9 cellular contexts compared by ENCODE assay signal in the genomic region with DNA sequence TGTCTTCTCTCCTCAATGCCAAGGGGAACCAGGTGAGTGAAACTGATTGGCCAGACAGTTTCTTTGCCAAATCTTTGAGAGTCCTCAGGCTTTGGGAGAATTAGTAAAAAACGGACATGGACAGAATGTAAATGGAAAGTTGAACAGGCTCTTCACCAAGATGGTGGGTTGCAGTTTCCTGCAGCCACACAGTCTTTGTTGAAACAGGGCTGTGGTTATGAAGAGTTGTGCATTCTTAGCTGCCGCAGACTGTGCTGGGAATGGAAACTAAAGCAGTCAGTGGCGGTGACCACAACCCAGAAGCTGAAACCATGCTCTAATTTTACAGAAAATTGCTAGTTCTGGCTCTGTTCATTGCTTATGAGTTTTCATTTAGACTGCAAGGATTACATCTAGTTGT. TPM values are rescaled to one million over a fixed set of nuclear protein-coding genes. Genes with fewer than 3 reads are reported as not detected.
A peak's percentile ranks its signal among the peaks of the same experiment; 100 is the strongest.
DNase-seq lines count a peak whose midpoint lies in the region; ATAC-seq and TF ChIP-seq lines count a peak whose summit lies in the region.
"Had no signal": no experiment of that assay in that cellular context is flagged by ENCODE, and none has a peak within 500 bp of the region (broad histone marks: within the 10 kb centered on the region; RNA-seq: fewer than 3 reads in every experiment).

No MANE protein-coding gene starts in this region.

- H3F3A ChIP-seq in PC-9 (ENCODE audit: insufficient read depth, low read depth) = no peaks in the 10 kb centered on the region

- CTCF ChIA-PET in PC-9 (lab: Charles Lee) = no interaction called here

- H2AFZ ChIP-seq in PC-9 = no peak overlapping the region

- no peak for TF ChIP-seq POLR2A in prostate gland (IDR thresholded peaks at IDR 0.05)

- H3K4me3 ChIP-seq in PC-9 (no peak overlapping the region), prostate gland (no peak overlapping the region)

- DNase-seq in activated T-helper 1 cell treated with Interleukin-2 at 50 U/mL for 16 hours (ENCODE audit: low read depth) (peak; percentile 14), PC-9 (no peak), anterior cingulate cortex (lab: John Stamatoyannopoulos, UW) (no peak), OCI-M2 (lab: John Stamatoyannopoulos, UW; ENCODE audit: unreplicated experiment) (no peak), prostate gland (ENCODE audit: low spot score) (no peak)
- DNase-seq in stimulated activated CD8-positive, alpha-beta memory T cell treated with anti-CD3 and anti-CD28 coated beads, Interleukin-15, amount 100 ng/mL, for 1 hour (ENCODE audit: low read depth) = peak; percentile 39

- TF ChIP-seq CTCF in PC-9 (conservative IDR thresholded peaks at IDR 0.05) (no peak), prostate gland (IDR thresholded peaks at IDR 0.05) (no peak)

- H3K9me2 ChIP-seq in PC-9 (ENCODE audit: insufficient read depth) = no peaks in the 10 kb centered on the region

- H3K27ac ChIP-seq in PC-9 (no peak overlapping the region), prostate gland (no peak overlapping the region)

- H3K79me2 ChIP-seq in PC-9 (ENCODE audit: low read depth) = no peaks in the 10 kb centered on the region

- H3K4me2 ChIP-seq in PC-9 = no peak overlapping the region

- no peaks in the 10 kb centered on the region for H3K27me3 ChIP-seq in PC-9 (ENCODE audit: insufficient read depth, low read depth)
- H3K27me3 ChIP-seq in prostate gland (replicated peaks; ENCODE audit: insufficient read depth) = no peaks in the 10 kb centered on the region

- intact Hi-C loops in PC-9 (cut with micrococcal nuclease; ENCODE audit: unreplicated experiment) = no loop called here
- intact Hi-C loops in prostate gland (cut with DNase I) = no loop called here

- H3K9me3 ChIP-seq in PC-9 (ENCODE audit: insufficient read depth, low read depth) (no peaks in the 10 kb centered on the region), prostate gland (no peaks in the 10 kb centered on the region)

- no peaks in the 10 kb centered on the region for H4K20me1 ChIP-seq in PC-9 (ENCODE audit: insufficient read depth)

- POLR2A ChIA-PET in PC-9 (lab: Charles Lee; ENCODE audit: unreplicated experiment) = interaction anchor here (0.6 kb wide), 1 partner anchor 870 kb away, joined by 4 read pairs; no protein-coding TSS in a partner anchor

- 85% methylated on average over 3 of the region's 3 CpGs for WGBS in prostate gland

- no TSS peak for BruUV-seq in PC-9 (replicated peaks; lab: Mats Ljungman, UMichigan)

- H3K4me1 ChIP-seq in PC-9 (replicated peaks; ENCODE audit: insufficient read depth) (no peaks in the 10 kb centered on the region), prostate gland (replicated peaks) (no peaks in the 10 kb centered on the region)

- H3K36me3 ChIP-seq in PC-9 (ENCODE audit: low read depth) (no peaks in the 10 kb centered on the region), prostate gland (peaks cover 0 to 7% of the 10 kb centered on the region in 2 donors)

- peak; percentile 99 for ATAC-seq in GM19455 (IDR thresholded peaks at IDR 0.05; ENCODE audit: unreplicated experiment)
- ATAC-seq in HG03457 (IDR thresholded peaks at IDR 0.05; ENCODE audit: unreplicated experiment) = peak; percentile 96
- ATAC-seq: Panc1 had no signal

RNA-seq across cellular contexts. Expression of gene TASOR, which starts 42.1 kb away (rescaled TPM):
- total RNA-seq in PC-9 (2021) = 47.1 and 55.1 TPM in 2 replicates
- 100 to 1,000 TPM in 1 of 2 donors, 10 to 100 TPM in 1; 56.5 to 120 TPM for total RNA-seq in prostate gland

Comparison
In these comparisons a context has a peak if more than half of its experiments do, and no peak if none do; other contexts are left out.
1. DNase-seq: peak in activated T-helper 1 cell treated with Interleukin-2 at 50 U/mL for 16 hours (single experiment) and stimulated activated CD8-positive, alpha-beta memory T cell treated with anti-CD3 and anti-CD28 coated beads, Interleukin-15, amount 100 ng/mL, for 1 hour (single experiment); none in PC-9 (0 of 2), anterior cingulate cortex (0 of 58), OCI-M2 (single experiment) and prostate gland (single experiment).